8 cellular contexts compared by ENCODE assay signal in the genomic region with DNA sequence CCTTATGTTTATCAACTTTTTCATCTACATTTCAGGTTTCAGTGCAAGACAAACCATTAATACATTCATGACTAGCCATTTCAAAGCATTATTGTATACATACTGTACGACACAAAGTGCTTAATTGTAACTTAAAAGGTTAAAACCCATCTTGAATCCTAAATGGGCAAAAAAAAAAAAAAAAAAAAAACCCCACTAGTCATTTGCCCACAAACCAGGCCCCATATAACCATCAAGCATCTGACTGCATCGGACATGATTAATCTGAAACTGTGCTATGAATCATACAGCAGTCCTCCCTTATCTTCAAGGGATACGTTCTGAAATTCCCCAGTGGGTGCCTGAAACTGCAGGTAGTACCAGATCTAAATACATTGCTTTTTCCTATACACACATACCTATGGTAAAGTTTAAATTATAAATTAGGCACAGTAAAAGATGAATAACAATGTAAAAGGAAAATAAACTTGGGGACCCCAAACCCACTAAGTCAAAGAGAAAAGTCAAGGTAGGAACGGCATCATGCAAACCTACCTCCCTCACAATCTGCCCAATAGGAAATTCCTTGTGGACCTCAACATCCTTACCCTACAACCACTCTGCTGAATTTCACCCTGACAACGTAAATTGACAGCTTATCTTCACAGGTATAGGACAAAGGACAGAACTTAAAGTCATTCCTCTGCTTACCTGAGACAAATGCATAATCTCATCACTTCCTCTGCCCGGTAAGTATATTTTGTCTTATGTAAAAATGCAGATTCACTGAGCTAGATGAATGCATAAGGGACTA. TPM values are rescaled to one million over a fixed set of nuclear protein-coding genes. Genes with fewer than 3 reads are reported as not detected.
DNase-seq lines count a peak whose midpoint lies in the region; ATAC-seq, FAIRE-seq and TF ChIP-seq lines count a peak whose summit lies in the region.

No MANE protein-coding gene starts in this region.

- H3K4me3 ChIP-seq in HCT116 (replicated peaks in 1 of 2; ENCODE audit: low read depth in 1 of 2, low read length in 2 of 2): no peak overlapping the region
- no peak overlapping the region for H3K4me3 ChIP-seq in PC-3 (ENCODE audit: low read length)
- no peak overlapping the region for H3K4me3 ChIP-seq in fibroblast of mammary gland (ENCODE audit: control insufficient read depth, low read depth, low read length)

- H3K9me3 ChIP-seq in HCT116 (ENCODE audit: control insufficient read depth in 1 of 2, insufficient read depth in 1 of 2, low read depth in 1 of 2, low read length in 2 of 2) (no peaks in the 10 kb centered on the region), PC-3 (ENCODE audit: low read length) (no peaks in the 10 kb centered on the region)

- H3K9me2 ChIP-seq in HCT116 (ENCODE audit: insufficient read depth): no peaks in the 10 kb centered on the region
- H3K9me2 ChIP-seq in PC-3 (replicated peaks; ENCODE audit: low read length): no peaks in the 10 kb centered on the region

- H4K20me1 ChIP-seq in HCT116 (ENCODE audit: insufficient read depth) (peaks cover 39% of the 10 kb centered on the region; the same call in 1 of the 2 replicates), PC-3 (ENCODE audit: low read length) (peaks cover 3% of the 10 kb centered on the region; the same call in 1 of the 2 replicates)

- RAD21 ChIA-PET in HCT116 (lab: Charles Lee; ENCODE audit: low non-redundant PET in 1 of 2, low total read pairs in 2 of 2, uncharacterized antibody in 2 of 2, unreplicated experiment in 2 of 2): no interaction called here

- peak overlapping the region; percentile 58 for H3K27ac ChIP-seq in HCT116 (ENCODE audit: low read depth, low read length)
- peak overlapping the region; percentile 85 for H3K27ac ChIP-seq in PC-3 (ENCODE audit: low read length)

- ATAC-seq in GM18505 (IDR thresholded peaks at IDR 0.05; ENCODE audit: unreplicated experiment) (peak; percentile 71), HCT116 (peak; percentile 76), PC-3 (peak; percentile 76)

- peaks cover 88 to 92% of the 10 kb centered on the region in 2 experiments for H3K4me1 ChIP-seq in HCT116 (ENCODE audit: control insufficient read depth in 1 of 2, insufficient read depth in 2 of 2, low read length in 2 of 2)
- peaks cover 55% of the 10 kb centered on the region for H3K4me1 ChIP-seq in PC-3 (ENCODE audit: insufficient read depth, low read length)

- intact Hi-C loops in HCT116 (cut with micrococcal nuclease): no loop called here
- intact Hi-C loops in PC-3 (cut with micrococcal nuclease): no loop called here

- DNase-seq in HCT116 (ENCODE audit: low read depth, low spot score): no peak
- peak; percentile 88 for DNase-seq in PC-3
- peak; percentile 68 for DNase-seq in fibroblast of mammary gland (ENCODE audit: low read depth)
- DNase-seq in ecto neural progenitor cell (ENCODE audit: low spot score): no peak
- DNase-seq in T-helper 9 cell: no peak
- DNase-seq in anterior cingulate cortex (lab: John Stamatoyannopoulos, UW): no peak
- DNase-seq in D721Med (ENCODE audit: insufficient read length, low spot score): no peak

- TF ChIP-seq RAD21 in HCT116 (IDR thresholded peaks at IDR 0.05; ENCODE audit: low read depth): no peak

- FAIRE-seq in D721Med (lab: Jason Lieb, UNC): no peak

- TF ChIP-seq POLR2A in GM18505 (IDR thresholded peaks at IDR 0.05; ENCODE audit: borderline replicate concordance, extremely low read depth, insufficient read depth, insufficient read length) (no peak), HCT116 (IDR thresholded peaks at IDR 0.05; ENCODE audit: borderline replicate concordance, extremely low read depth, insufficient read depth, insufficient read length) (no peak)

- H2AFZ ChIP-seq in HCT116 (ENCODE audit: low read depth, low read length, poor library complexity, severe bottlenecking): no peak overlapping the region
- H2AFZ ChIP-seq in PC-3 (ENCODE audit: low read length): no peak overlapping the region

- TF ChIP-seq CTCF in HCT116 (IDR thresholded peaks at IDR 0.05 in 2 of 3, conservative IDR thresholded peaks at IDR 0.05 in 1 of 3; ENCODE audit: borderline replicate concordance in 1 of 3, insufficient read depth in 1 of 3, low read depth in 2 of 3, low read length in 2 of 3) (no peak), PC-3 (conservative IDR thresholded peaks at IDR 0.05; ENCODE audit: low read depth, low read length) (no peak), fibroblast of mammary gland (conservative IDR thresholded peaks at IDR 0.05; ENCODE audit: control insufficient read depth, insufficient read depth, low read depth, low read length) (no peak), D721Med (IDR thresholded peaks at IDR 0.05; ENCODE audit: insufficient read depth, missing control alignments) (no peak)

- peaks cover 100% of the 10 kb centered on the region for H3K79me2 ChIP-seq in HCT116 (ENCODE audit: insufficient read depth, low read length)
- H3K79me2 ChIP-seq in PC-3 (ENCODE audit: low read length): peaks cover 100% of the 10 kb centered on the region

- no TSS peak for BruUV-seq in HCT116 (replicated peaks; lab: Mats Ljungman, UMichigan)
- BruUV-seq in PC-3 (replicated peaks; lab: Mats Ljungman, UMichigan): no TSS peak

- POLR2A ChIA-PET in HCT116 (lab: Charles Lee) (interaction anchor here (0.6 to 1.1 kb wide), 5 partner anchors 8 to 59 kb away, joined by 3 to 5 read pairs (median 3); no protein-coding TSS in a partner anchor), PC-3 (lab: Charles Lee; ENCODE audit: unreplicated experiment) (no interaction called here)

- CTCF ChIA-PET in HCT116 (lab: Charles Lee) (interaction anchor here (0.6 kb wide), 1 partner anchor 58 kb away, joined by 3 read pairs; no protein-coding TSS in a partner anchor), PC-3 (lab: Charles Lee) (no interaction called here)

- H3K9ac ChIP-seq in HCT116 (ENCODE audit: low read length) (0 out of 2 replicates have a peak overlapping the region, but pooled peaks have one; percentile 20), PC-3 (ENCODE audit: low read length) (peak overlapping the region; percentile 50)

- H3K4me2 ChIP-seq in HCT116 (ENCODE audit: low read length): peak overlapping the region; percentile 56
- peak overlapping the region; percentile 57 for H3K4me2 ChIP-seq in PC-3 (ENCODE audit: low read length)

- H3K27me3 ChIP-seq in HCT116 (ENCODE audit: insufficient read depth, low read length): no peaks in the 10 kb centered on the region
- no peaks in the 10 kb centered on the region for H3K27me3 ChIP-seq in PC-3 (ENCODE audit: low read length)

- H3F3A ChIP-seq in PC-3 (ENCODE audit: low read length, unreplicated experiment): no peaks in the 10 kb centered on the region

- no peaks in the 10 kb centered on the region for H3K36me3 ChIP-seq in HCT116 (ENCODE audit: control insufficient read depth in 1 of 2, insufficient read depth in 2 of 2, low read length in 2 of 2)
- no peaks in the 10 kb centered on the region; the same call in 1 of the 2 replicates for H3K36me3 ChIP-seq in PC-3 (ENCODE audit: low read depth, low read length)

TF ChIP-seq in HCT116, 20 proteins besides CTCF, POLR2A, EP300 and RAD21:
- TF ChIP-seq, protein P1, sequence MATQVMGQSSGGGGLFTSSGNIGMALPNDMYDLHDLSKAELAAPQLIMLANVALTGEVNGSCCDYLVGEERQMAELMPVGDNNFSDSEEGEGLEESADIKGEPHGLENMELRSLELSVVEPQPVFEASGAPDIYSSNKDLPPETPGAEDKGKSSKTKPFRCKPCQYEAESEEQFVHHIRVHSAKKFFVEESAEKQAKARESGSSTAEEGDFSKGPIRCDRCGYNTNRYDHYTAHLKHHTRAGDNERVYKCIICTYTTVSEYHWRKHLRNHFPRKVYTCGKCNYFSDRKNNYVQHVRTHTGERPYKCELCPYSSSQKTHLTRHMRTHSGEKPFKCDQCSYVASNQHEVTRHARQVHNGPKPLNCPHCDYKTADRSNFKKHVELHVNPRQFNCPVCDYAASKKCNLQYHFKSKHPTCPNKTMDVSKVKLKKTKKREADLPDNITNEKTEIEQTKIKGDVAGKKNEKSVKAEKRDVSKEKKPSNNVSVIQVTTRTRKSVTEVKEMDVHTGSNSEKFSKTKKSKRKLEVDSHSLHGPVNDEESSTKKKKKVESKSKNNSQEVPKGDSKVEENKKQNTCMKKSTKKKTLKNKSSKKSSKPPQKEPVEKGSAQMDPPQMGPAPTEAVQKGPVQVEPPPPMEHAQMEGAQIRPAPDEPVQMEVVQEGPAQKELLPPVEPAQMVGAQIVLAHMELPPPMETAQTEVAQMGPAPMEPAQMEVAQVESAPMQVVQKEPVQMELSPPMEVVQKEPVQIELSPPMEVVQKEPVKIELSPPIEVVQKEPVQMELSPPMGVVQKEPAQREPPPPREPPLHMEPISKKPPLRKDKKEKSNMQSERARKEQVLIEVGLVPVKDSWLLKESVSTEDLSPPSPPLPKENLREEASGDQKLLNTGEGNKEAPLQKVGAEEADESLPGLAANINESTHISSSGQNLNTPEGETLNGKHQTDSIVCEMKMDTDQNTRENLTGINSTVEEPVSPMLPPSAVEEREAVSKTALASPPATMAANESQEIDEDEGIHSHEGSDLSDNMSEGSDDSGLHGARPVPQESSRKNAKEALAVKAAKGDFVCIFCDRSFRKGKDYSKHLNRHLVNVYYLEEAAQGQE (IDR thresholded peaks at IDR 0.05; ENCODE audit: low read depth): no peak
- TF ChIP-seq CBX3 (IDR thresholded peaks at IDR 0.05; ENCODE audit: low read depth): peak; percentile 72
- TF ChIP-seq JUND (IDR thresholded peaks at IDR 0.05): peak; percentile 73
- peak; percentile 36; the same call in 1 of the 2 replicates for TF ChIP-seq MAX (IDR thresholded peaks at IDR 0.05)
- TF ChIP-seq ZNF274 (IDR thresholded peaks at IDR 0.05; ENCODE audit: low read depth, low read length): no peak
- TF ChIP-seq FOSL1 (IDR thresholded peaks at IDR 0.05; ENCODE audit: low read depth): peak; percentile 79
- peak; percentile 44; the same call in 1 of the 2 replicates for TF ChIP-seq POLR2AphosphoS5 (IDR thresholded peaks at IDR 0.05; ENCODE audit: low read depth, low read length)
- TF ChIP-seq SP1 (IDR thresholded peaks at IDR 0.05; ENCODE audit: low read depth): peak; percentile 61
TF ChIP-seq in HCT116: peak in this region for 6.

RNA-seq across cellular contexts. Expression of gene B4GALT5, which starts 14.3 kb away (rescaled TPM):
- total RNA-seq in HCT116 (2021; ENCODE audit: unreplicated experiment): 92.5 TPM
- polyA plus RNA-seq in HCT116 (2012): 39.5 and 44.4 TPM in 2 replicates
- 18.1 and 24.1 TPM in 2 replicates for total RNA-seq in PC-3 (2014; rRNA removed)

Comparison
In these comparisons a context has a peak if more than half of its experiments do, and no peak if none do; other contexts are left out.
1. DNase-seq: peak in PC-3 (single experiment) and fibroblast of mammary gland (single experiment); none in HCT116 (single experiment), ecto neural progenitor cell (single experiment), T-helper 9 cell (single experiment), anterior cingulate cortex (0 of 58) and D721Med (single experiment).
2. Peak in every context shown above with its lines, with median percentiles within 50 percentile points of each other: ATAC-seq.